Comparison of ENCODE assay signal across 8 cellular contexts in genomic region chr14:49769171-49769570, GRCh38. TPM values are rescaled to one million over a fixed set of nuclear protein-coding genes. Genes with fewer than 3 reads are reported as not detected.
DNase-seq lines count a peak whose midpoint lies in the region; ATAC-seq, FAIRE-seq and TF ChIP-seq lines count a peak whose summit lies in the region.

No MANE protein-coding gene starts in this region.

- H3K27ac ChIP-seq in brain microvascular endothelial cell (peak overlapping the region; percentile 95), lower lobe of right lung (peak overlapping the region; percentile 97)

- intact Hi-C loops in lower lobe of right lung (cut with DNase I) = loop anchor here (5.0 kb wide), 1 partner anchor 137 kb away; no protein-coding TSS in a partner anchor

- no peaks in the 10 kb centered on the region for H3K27me3 ChIP-seq in brain microvascular endothelial cell (replicated peaks)
- no peaks in the 10 kb centered on the region for H3K27me3 ChIP-seq in lower lobe of right lung (ENCODE audit: low read depth)

- peaks cover 4% of the 10 kb centered on the region for H3K36me3 ChIP-seq in brain microvascular endothelial cell (replicated peaks)
- peaks cover 24% of the 10 kb centered on the region for H3K36me3 ChIP-seq in lower lobe of right lung

- TF ChIP-seq CTCF in brain microvascular endothelial cell (IDR thresholded peaks at IDR 0.05; ENCODE audit: low read depth, low read length, missing control alignments) = no peak
- TF ChIP-seq CTCF in lower lobe of right lung (IDR thresholded peaks at IDR 0.05) = no peak

- FAIRE-seq in urothelium cell line (lab: Jason Lieb, UNC) = no peak

- ATAC-seq in lower lobe of right lung = no peak
- no peak for ATAC-seq in HG03439 (IDR thresholded peaks at IDR 0.05; ENCODE audit: unreplicated experiment)
- no peak for ATAC-seq in GM18907 (IDR thresholded peaks at IDR 0.05; ENCODE audit: unreplicated experiment)

- H3K4me3 ChIP-seq in brain microvascular endothelial cell (ENCODE audit: low read depth, low read length) (peak overlapping the region; percentile 96), lower lobe of right lung (peak overlapping the region; percentile 85)

- DNase-seq in CD1c-positive myeloid dendritic cell (ENCODE audit: extremely low spot score) (peak; percentile 6), LHCN-M2 (ENCODE audit: low read depth) (peak; percentile 71), brain microvascular endothelial cell (peak; percentile 56), lower lobe of right lung (no peak), urothelium cell line (ENCODE audit: low spot score) (peak; percentile 27), NCI-H1694 treated with DMSO at 0.1 percent for 48 hours (lab: John Stamatoyannopoulos, UW) (no peak)

- no peaks in the 10 kb centered on the region for H3K9me3 ChIP-seq in lower lobe of right lung

- peaks cover 32% of the 10 kb centered on the region for H3K4me1 ChIP-seq in lower lobe of right lung

- in situ Hi-C loops in brain microvascular endothelial cell (cut with HindIII; ENCODE audit: low pct_ligation_motif_present, low sequenced_read_pairs) = no loop called here

RNA-seq across cellular contexts. Expression of gene KLHDC2, which starts 1.2 kb away (rescaled TPM):
- total RNA-seq in LHCN-M2 (2014; rRNA removed) (37.7 and 48.0 TPM in 2 replicates), lower lobe of right lung (42.4 TPM)
- polyA plus RNA-seq in LHCN-M2 (2012) = 33.6 TPM

Comparison
In these comparisons a context has a peak if more than half of its experiments do, and no peak if none do; other contexts are left out.
1. DNase-seq: peak in CD1c-positive myeloid dendritic cell (single experiment), LHCN-M2 (single experiment), brain microvascular endothelial cell (single experiment) and urothelium cell line (single experiment); none in lower lobe of right lung (single experiment) and NCI-H1694 treated with DMSO at 0.1 percent for 48 hours (single experiment).